In the genomic region with DNA sequence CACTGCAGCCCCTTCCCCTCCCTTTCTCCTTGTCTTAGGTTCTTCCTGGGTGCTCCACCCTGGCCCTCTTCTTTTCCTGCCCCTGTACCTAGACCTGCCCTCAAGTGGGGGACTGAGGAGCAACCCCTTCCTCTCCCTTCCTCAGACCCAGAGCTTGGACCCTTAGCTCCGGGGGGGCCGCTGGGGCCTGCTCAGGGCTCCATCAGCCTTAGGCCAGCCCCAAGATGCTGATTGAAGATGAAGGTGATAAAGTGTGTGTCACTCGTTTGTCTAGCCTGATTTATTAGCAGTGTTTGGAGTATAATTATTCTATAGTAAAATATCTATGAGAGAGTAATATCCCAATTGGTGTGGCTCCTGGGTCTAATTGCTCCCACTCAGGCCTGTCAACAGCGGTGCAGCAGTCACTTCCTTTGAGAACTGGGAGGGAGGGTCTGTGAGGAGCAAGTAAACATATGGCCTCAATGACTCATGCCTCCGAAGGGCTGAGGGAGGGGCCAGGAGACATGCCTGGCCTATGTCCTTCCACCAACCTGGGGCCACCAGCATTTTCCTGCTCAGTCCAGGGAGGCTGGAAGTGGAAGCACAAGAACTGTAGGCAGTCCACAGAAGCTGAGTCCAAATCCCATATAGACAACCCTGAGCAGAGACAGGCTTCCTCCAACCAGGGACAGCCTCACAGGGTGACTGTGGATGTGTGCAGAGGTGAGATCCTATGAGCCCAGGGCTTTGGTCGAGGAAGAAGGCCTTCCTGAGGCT, we compare ENCODE assay signal across 9 cellular contexts.
DNase-seq lines count a peak whose midpoint lies in the region; ATAC-seq and TF ChIP-seq lines count a peak whose summit lies in the region.
"Had no signal": no experiment of that assay in that cellular context is flagged by ENCODE, and none has a peak within 500 bp of the region (broad histone marks: within the 10 kb centered on the region; RNA-seq: fewer than 3 reads in every experiment).

No MANE protein-coding gene starts in this region.

- H3K9me3 ChIP-seq in sigmoid colon = no peaks in the 10 kb centered on the region
- H3K9me3 ChIP-seq in CD4-positive, alpha-beta T cell (ENCODE audit: control insufficient read depth, low read length) = no peaks in the 10 kb centered on the region

- no peaks in the 10 kb centered on the region for H3K9me3 Mint-ChIP-seq in CD4-positive, alpha-beta T cell
- H3K9me3 Mint-ChIP-seq: activated T-cell treated with anti-CD3 and anti-CD28 coated beads, Interleukin-2, amount 50 U/mL, for 24 hours had no signal

- POLR2A ChIA-PET in CD4-positive, alpha-beta T cell (lab: Charles Lee) = no interaction called here

- H3K4me3 ChIP-seq in sigmoid colon = no peak overlapping the region

- H3K4me1 Mint-ChIP-seq in CD4-positive, alpha-beta T cell (ENCODE audit: low read depth) = peaks cover 7% of the 10 kb centered on the region

- H3K27ac Mint-ChIP-seq in CD4-positive, alpha-beta T cell = no peak overlapping the region
- H3K27ac Mint-ChIP-seq: activated T-cell treated with anti-CD3 and anti-CD28 coated beads, Interleukin-2, amount 50 U/mL, for 24 hours had no signal

- peak overlapping the region; percentile 9 for H3K27ac ChIP-seq in epithelial cell of prostate
- H3K27ac ChIP-seq in sigmoid colon = no peak overlapping the region
- no peak overlapping the region for H3K27ac ChIP-seq in CD4-positive, alpha-beta T cell (ENCODE audit: low read depth, low read length)

- H3K36me3 Mint-ChIP-seq in CD4-positive, alpha-beta T cell (ENCODE audit: low read depth) = peaks cover 35% of the 10 kb centered on the region

- no peaks in the 10 kb centered on the region for H3K27me3 ChIP-seq in sigmoid colon
- no peaks in the 10 kb centered on the region for H3K27me3 ChIP-seq in CD4-positive, alpha-beta T cell (ENCODE audit: control insufficient read depth, insufficient read depth, low read length)

- H3K4me3 Mint-ChIP-seq in CD4-positive, alpha-beta T cell = no peak overlapping the region
- H3K4me3 Mint-ChIP-seq: activated T-cell treated with anti-CD3 and anti-CD28 coated beads, Interleukin-2, amount 50 U/mL, for 24 hours had no signal

- ATAC-seq in CD4-positive, alpha-beta T cell (ENCODE audit: poor library complexity) = no peak
- ATAC-seq in HG02763 (IDR thresholded peaks at IDR 0.05; ENCODE audit: unreplicated experiment) (no peak), HG02970 (IDR thresholded peaks at IDR 0.05; ENCODE audit: low FRiP score, unreplicated experiment) (no peak)

- H3K27me3 Mint-ChIP-seq in CD4-positive, alpha-beta T cell = no peaks in the 10 kb centered on the region
- H3K27me3 Mint-ChIP-seq: activated T-cell treated with anti-CD3 and anti-CD28 coated beads, Interleukin-2, amount 50 U/mL, for 24 hours had no signal

- WGBS in sigmoid colon, 2 donors = 57 to 75% methylated on average over 6 of the region's 6 CpGs

- TF ChIP-seq POLR2A in sigmoid colon (IDR thresholded peaks at IDR 0.05) = no peak

- CTCF ChIA-PET in CD4-positive, alpha-beta T cell (lab: Charles Lee) = no interaction called here

- TF ChIP-seq EP300 in sigmoid colon (IDR thresholded peaks at IDR 0.05) = no peak

- TF ChIP-seq CTCF in sigmoid colon (IDR thresholded peaks at IDR 0.05) = no peak
- TF ChIP-seq CTCF in CD4-positive, alpha-beta T cell (IDR thresholded peaks at IDR 0.05) = no peak

- H3K4me1 ChIP-seq in sigmoid colon = no peaks in the 10 kb centered on the region

- DNase-seq in H4 (ENCODE audit: low spot score) (peak; percentile 86), NCI-H69 (lab: John Stamatoyannopoulos, UW) (peak; percentile 88), epithelial cell of prostate (ENCODE audit: low read depth, low spot score) (peak; percentile 22), sigmoid colon (peak; percentile 40)
- DNase-seq in CD4-positive, alpha-beta T cell = no peak
- DNase-seq: activated T-cell treated with anti-CD3 and anti-CD28 coated beads, Interleukin-2, amount 50 U/mL, for 24 hours; NCI-H1092 treated with DMSO at 0.1 percent for 48 hours had no signal

- intact Hi-C loops in sigmoid colon (cut with DNase I) = no loop called here
- intact Hi-C loops in CD4-positive, alpha-beta T cell (cut with DNase I, micrococcal nuclease) = no loop called here

- H3K36me3 ChIP-seq in sigmoid colon = peaks cover 0 to 12% (median 3%) of the 10 kb centered on the region in 4 donors

Comparison
In these comparisons a context has a peak if more than half of its experiments do, and no peak if none do; other contexts are left out.
1. DNase-seq: peak in H4 (single experiment), NCI-H69 (single experiment), epithelial cell of prostate (single experiment) and sigmoid colon (single experiment); none in CD4-positive, alpha-beta T cell (0 of 10).